8 cellular contexts compared by ENCODE assay signal in genomic region chr1:157105988-157106812, GRCh38. TPM values are rescaled to one million over a fixed set of nuclear protein-coding genes. Genes with fewer than 3 reads are reported as not detected.
DNase-seq lines count a peak whose midpoint lies in the region; ATAC-seq, FAIRE-seq and TF ChIP-seq lines count a peak whose summit lies in the region.

No MANE protein-coding gene starts in this region.

- TF ChIP-seq POLR2A in gastrocnemius medialis (IDR thresholded peaks at IDR 0.05) (no peak), erythroblast (IDR thresholded peaks at IDR 0.05; ENCODE audit: low read length) (no peak)

- H3K27me3 ChIP-seq in pancreas (peaks cover 0 to 7% (median 0%) of the 10 kb centered on the region in 4 donors), gastrocnemius medialis (peaks cover 17 to 19% (median 19%) of the 10 kb centered on the region in 3 donors)

- H3K4me3 ChIP-seq in pancreas (no peak overlapping the region), gastrocnemius medialis (no peak overlapping the region)

- H3K27ac ChIP-seq in pancreas (no peak overlapping the region), gastrocnemius medialis (no peak overlapping the region)

- ATAC-seq in HG02610 (IDR thresholded peaks at IDR 0.05; ENCODE audit: unreplicated experiment) = peak; percentile 94
- ATAC-seq in pancreas = peak in 3 of 4 donors; percentile 39 to 81 (median 72)
- no peak for ATAC-seq in gastrocnemius medialis

- WGBS in pancreas, 2 donors = 45 to 61% methylated on average over 6 of the region's 6 CpGs

- intact Hi-C loops in pancreas (cut with DNase I) = no loop called here
- intact Hi-C loops in gastrocnemius medialis (cut with DNase I; ENCODE audit: low total_unique reads) = no loop called here

- in situ Hi-C loops in gastrocnemius medialis (cut with MboI; ENCODE audit: low sequenced_read_pairs in 4 of 4) = no loop called here

- peak; percentile 50 for DNase-seq in activated effector memory CD4-positive, alpha-beta T cell treated with anti-CD3 and anti-CD28 coated beads, Interleukin-2, amount 50 U/mL, for 16 hours
- no peak for DNase-seq in activated effector memory CD4-positive, alpha-beta T cell treated with Interleukin-2 at 50 U/mL for 16 hours
- DNase-seq in NOMO-1 treated with dmso at 0.1 percent for 144 hours (lab: John Stamatoyannopoulos, UW; ENCODE audit: unreplicated experiment) (peak; percentile 65), ecto neural progenitor cell (ENCODE audit: low spot score) (peak; percentile 44), pancreas (peak in 2 of 6 donors; percentile 24 to 47), gastrocnemius medialis (no peak), erythroblast (lab: John Stamatoyannopoulos, UW) (no peak)

- TF ChIP-seq CTCF in pancreas (IDR thresholded peaks at IDR 0.05) = no peak
- TF ChIP-seq CTCF in gastrocnemius medialis (IDR thresholded peaks at IDR 0.05 in 4 of 5, conservative IDR thresholded peaks at IDR 0.05 in 1 of 5) = no peak

- no peaks in the 10 kb centered on the region for H3K36me3 ChIP-seq in pancreas
- no peaks in the 10 kb centered on the region for H3K36me3 ChIP-seq in gastrocnemius medialis

- no peaks in the 10 kb centered on the region for H3K4me1 ChIP-seq in pancreas
- no peaks in the 10 kb centered on the region for H3K4me1 ChIP-seq in gastrocnemius medialis

- FAIRE-seq in pancreas (lab: Jason Lieb, UNC) = no peak

- H3K9me3 ChIP-seq in pancreas (no peaks in the 10 kb centered on the region), gastrocnemius medialis (no peaks in the 10 kb centered on the region)

RNA-seq across cellular contexts. Expression of gene ETV3L, which starts 6.6 kb away (rescaled TPM):
- total RNA-seq in pancreas (not detected), gastrocnemius medialis (not detected)
- under 1 TPM in 1 of 2 donors, not detected in 1; 0.14 TPM for polyA plus RNA-seq in pancreas

RNA-seq across cellular contexts. Expression of gene ETV3, which starts 32.0 kb away (rescaled TPM):
- total RNA-seq in pancreas (10 to 100 TPM in 1 of 6 donors, 1 to 10 TPM in 5; 6.4 to 12.9 (median 8.3) TPM), gastrocnemius medialis (10 to 100 TPM in 3 of 4 donors, 1 to 10 TPM in 1; 8.6 to 13.4 (median 11.4) TPM)
- 1 to 10 TPM; 2.9 to 3.5 TPM for polyA plus RNA-seq in pancreas

Comparison
In these comparisons a context has a peak if more than half of its experiments do, and no peak if none do; other contexts are left out.
1. DNase-seq: peak in activated effector memory CD4-positive, alpha-beta T cell treated with anti-CD3 and anti-CD28 coated beads, Interleukin-2, amount 50 U/mL, for 16 hours (single experiment), NOMO-1 treated with dmso at 0.1 percent for 144 hours (single experiment) and ecto neural progenitor cell (single experiment); none in activated effector memory CD4-positive, alpha-beta T cell treated with Interleukin-2 at 50 U/mL for 16 hours (single experiment), gastrocnemius medialis (0 of 2) and erythroblast (0 of 2).
2. ATAC-seq: peak in HG02610 (single experiment) and pancreas (3 of 4); none in gastrocnemius medialis (0 of 2).